Comparison of ENCODE assay signal across 8 cellular contexts in the genomic region with DNA sequence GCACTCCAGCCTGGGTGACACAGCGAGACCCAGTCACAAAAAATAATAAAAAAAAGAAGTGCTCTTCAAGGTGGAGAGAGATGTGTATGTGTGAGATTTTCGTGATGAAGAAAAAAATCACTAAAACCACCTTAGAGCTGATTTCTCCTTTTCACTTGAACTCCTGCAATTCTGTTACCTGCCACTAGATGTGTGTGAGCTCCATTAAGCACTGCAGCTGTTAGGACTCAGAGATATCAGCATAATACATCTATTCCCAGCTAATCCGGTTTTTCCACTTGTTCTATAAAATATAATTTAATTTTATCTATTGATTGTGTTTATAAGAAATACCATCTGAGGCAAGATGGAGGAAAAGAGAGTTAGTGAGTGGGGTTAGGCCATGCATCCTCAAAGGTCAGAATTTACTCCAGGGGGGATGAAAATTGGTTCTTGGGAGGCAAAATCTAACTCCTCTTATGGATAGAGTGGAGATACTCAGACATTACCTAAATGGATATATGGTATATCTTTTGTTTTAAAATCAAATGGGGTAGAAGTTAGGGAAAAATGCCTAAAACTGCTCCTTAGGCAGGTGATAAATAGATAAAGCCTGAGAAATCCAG.
DNase-seq lines count a peak whose midpoint lies in the region; ATAC-seq and TF ChIP-seq lines count a peak whose summit lies in the region.

No MANE protein-coding gene starts in this region.

- WGBS in stomach, 5 donors: 17 to 28% (median 20%) methylated on average over 3 of the region's 3 CpGs

- peaks cover 11% of the 10 kb centered on the region for H3K27me3 Mint-ChIP-seq in activated CD4-positive, alpha-beta T cell treated with anti-CD3 and anti-CD28 coated beads, Interleukin-2, amount 10 ng/mL, durations not matched to agents 24 days and 14 days

- peaks cover 0 to 26% (median 13%) of the 10 kb centered on the region in 3 donors for H3K27me3 ChIP-seq in stomach

- H3K9me3 Mint-ChIP-seq in activated CD4-positive, alpha-beta T cell treated with anti-CD3 and anti-CD28 coated beads, Interleukin-2, amount 10 ng/mL, durations not matched to agents 24 days and 14 days: no peaks in the 10 kb centered on the region

- DNase-seq in AG20443 (ENCODE audit: low spot score) (peak; percentile 59), RPMI8226 (peak; percentile 43), fibroblast of the aortic adventitia (ENCODE audit: low read depth) (peak; percentile 44), stomach (no peak)
- DNase-seq in stimulated activated CD4-positive, alpha-beta T cell treated with anti-CD3 and anti-CD28 coated beads, Interleukin-2, amount 100 ng/mL, for 24 hours: no peak
- DNase-seq in activated CD4-positive, alpha-beta T cell treated with anti-CD3 and anti-CD28 coated beads, Interleukin-2, amount 10 ng/mL, durations not matched to agents 24 days and 14 days: no peak

- H3K4me1 Mint-ChIP-seq in activated CD4-positive, alpha-beta T cell treated with anti-CD3 and anti-CD28 coated beads, Interleukin-2, amount 10 ng/mL, durations not matched to agents 24 days and 14 days: no peaks in the 10 kb centered on the region

- H3K4me3 Mint-ChIP-seq in activated CD4-positive, alpha-beta T cell treated with anti-CD3 and anti-CD28 coated beads, Interleukin-2, amount 10 ng/mL, durations not matched to agents 24 days and 14 days: no peak overlapping the region

- no peak overlapping the region for H3K4me3 ChIP-seq in fibroblast of the aortic adventitia (ENCODE audit: low read depth, low read length)
- H3K4me3 ChIP-seq in stomach: no peak overlapping the region

- H3K36me3 Mint-ChIP-seq in activated CD4-positive, alpha-beta T cell treated with anti-CD3 and anti-CD28 coated beads, Interleukin-2, amount 10 ng/mL, durations not matched to agents 24 days and 14 days (ENCODE audit: low read depth): no peaks in the 10 kb centered on the region

- no peak overlapping the region for H3K27ac Mint-ChIP-seq in activated CD4-positive, alpha-beta T cell treated with anti-CD3 and anti-CD28 coated beads, Interleukin-2, amount 10 ng/mL, durations not matched to agents 24 days and 14 days

- intact Hi-C loops in stomach (cut with DNase I; ENCODE audit: low total_unique reads): no loop called here
- intact Hi-C loops in activated CD4-positive, alpha-beta T cell treated with anti-CD3 and anti-CD28 coated beads, Interleukin-2, amount 10 ng/mL, durations not matched to agents 24 days and 14 days (cut with micrococcal nuclease): no loop called here

- no peaks in the 10 kb centered on the region for H3K9me3 ChIP-seq in stomach

- H3K4me1 ChIP-seq in stomach: peaks cover 0 to 3% (median 0%) of the 10 kb centered on the region in 4 donors

- TF ChIP-seq CTCF in fibroblast of the aortic adventitia (IDR thresholded peaks at IDR 0.05; ENCODE audit: insufficient read depth, low read length) (peak; percentile 92), stomach (IDR thresholded peaks at IDR 0.05) (peak in 5 of 7 experiments; percentile 51 to 66 (median 63))

- no peak overlapping the region for H3K27ac ChIP-seq in stomach

- peak; percentile 69 for ATAC-seq in GM18498 (IDR thresholded peaks at IDR 0.05; ENCODE audit: unreplicated experiment)
- peak; percentile 77 for ATAC-seq in HG03442 (IDR thresholded peaks at IDR 0.05; ENCODE audit: unreplicated experiment)

- no peak for TF ChIP-seq EP300 in stomach (IDR thresholded peaks at IDR 0.05)

- no peak for TF ChIP-seq POLR2A in stomach (IDR thresholded peaks at IDR 0.05)

- H3K36me3 ChIP-seq in stomach: no peaks in the 10 kb centered on the region

Comparison
In these comparisons a context has a peak if more than half of its experiments do, and no peak if none do; other contexts are left out.
1. DNase-seq: peak in AG20443 (single experiment), RPMI8226 (single experiment) and fibroblast of the aortic adventitia (single experiment); none in stomach (single experiment), stimulated activated CD4-positive, alpha-beta T cell treated with anti-CD3 and anti-CD28 coated beads, Interleukin-2, amount 100 ng/mL, for 24 hours (0 of 2) and activated CD4-positive, alpha-beta T cell treated with anti-CD3 and anti-CD28 coated beads, Interleukin-2, amount 10 ng/mL, durations not matched to agents 24 days and 14 days (single experiment).